In the genomic region with DNA sequence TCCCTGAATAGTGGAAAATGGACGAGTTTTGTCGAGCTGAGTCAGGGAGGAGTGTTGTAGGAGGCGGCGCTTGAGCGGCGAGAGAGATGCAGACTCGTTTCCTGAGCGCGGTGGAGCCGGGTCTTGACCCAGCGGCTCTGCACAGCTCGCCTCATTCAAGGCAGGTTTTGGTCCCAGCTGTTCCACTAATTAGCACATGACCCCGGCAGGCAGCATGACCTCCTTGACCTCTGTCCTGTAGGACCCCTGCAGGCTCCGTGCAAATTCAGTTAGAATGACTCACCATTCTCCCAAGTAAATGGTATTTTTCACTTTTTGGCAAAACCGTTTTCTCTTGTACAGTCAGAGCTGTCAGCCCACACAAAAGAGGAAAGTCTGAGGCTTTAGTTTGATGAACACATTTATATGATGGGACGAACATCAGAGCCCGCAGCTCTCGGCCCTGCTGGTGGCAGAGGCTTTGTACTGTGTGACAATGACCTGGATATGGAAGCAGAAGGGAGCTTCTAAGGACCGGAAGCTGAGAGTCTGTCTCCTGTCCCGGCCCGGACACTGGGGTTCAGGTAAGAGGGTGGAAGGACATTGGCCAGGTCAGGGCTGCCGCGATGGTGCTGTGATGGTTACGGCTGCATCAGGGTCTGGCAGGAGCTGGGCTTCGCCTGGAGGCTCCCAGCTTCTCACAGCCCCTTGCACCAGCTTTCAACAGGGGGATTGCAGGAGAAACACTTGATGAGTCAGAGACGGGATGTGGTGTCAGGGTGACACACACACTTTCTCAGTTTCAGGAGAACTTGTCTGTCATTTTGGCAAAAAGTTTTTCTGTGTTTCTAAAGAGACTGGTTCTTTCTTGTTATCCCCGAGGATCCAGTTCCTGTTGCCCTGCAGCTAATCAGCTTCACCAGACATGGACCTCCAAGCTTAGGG, we compare ENCODE assay signal across 9 cellular contexts. TPM values are rescaled to one million over a fixed set of nuclear protein-coding genes. Genes with fewer than 3 reads are reported as not detected.
DNase-seq lines count a peak whose midpoint lies in the region; ATAC-seq lines count a peak whose summit lies in the region.
"Had no signal": no experiment of that assay in that cellular context is flagged by ENCODE, and none has a peak within 500 bp of the region (broad histone marks: within the 10 kb centered on the region; RNA-seq: fewer than 3 reads in every experiment).

No MANE protein-coding gene starts in this region.

- peaks cover 13% of the 10 kb centered on the region for H3K4me1 Mint-ChIP-seq in activated naive CD4-positive, alpha-beta T cell treated with anti-CD3 and anti-CD28 coated beads, Interleukin-2, amount 50 U/mL, for 24 hours

- H3K4me1 ChIP-seq in mesodermal cell (ENCODE audit: control insufficient read depth, insufficient read depth, low read length, poor library complexity, severe bottlenecking) = peaks cover 12% of the 10 kb centered on the region
- H3K4me1 ChIP-seq: pancreas had no signal

- peak overlapping the region; percentile 93 for H3K27ac ChIP-seq in mesodermal cell (ENCODE audit: low read depth, low read length, severe bottlenecking)
- H3K27ac ChIP-seq: pancreas had no signal

- no peak overlapping the region for H3K4me3 ChIP-seq in mesodermal cell (ENCODE audit: extremely low read depth, insufficient read depth, low read length, poor library complexity, severe bottlenecking)
- H3K4me3 ChIP-seq: pancreas had no signal

- no peaks in the 10 kb centered on the region for H3K27me3 Mint-ChIP-seq in activated naive CD4-positive, alpha-beta T cell treated with anti-CD3 and anti-CD28 coated beads, Interleukin-2, amount 50 U/mL, for 24 hours

- DNase-seq in GM03348 (ENCODE audit: low spot score) (peak; percentile 52), T-helper 9 cell (no peak), HPDE6-E6E7 (ENCODE audit: extremely low spot score) (no peak)
- DNase-seq: pancreas had no signal

- H3K27ac Mint-ChIP-seq in activated naive CD4-positive, alpha-beta T cell treated with anti-CD3 and anti-CD28 coated beads, Interleukin-2, amount 50 U/mL, for 24 hours = peak overlapping the region; percentile 51

- 40 to 45% methylated on average over 25 to 26 of the region's 27 CpGs for WGBS in mesodermal cell (ENCODE audit: insufficient coverage in 2 of 2), 2 experiments

- no peaks in the 10 kb centered on the region for H3K9me3 Mint-ChIP-seq in activated naive CD4-positive, alpha-beta T cell treated with anti-CD3 and anti-CD28 coated beads, Interleukin-2, amount 50 U/mL, for 24 hours

- ATAC-seq in HG03342 (IDR thresholded peaks at IDR 0.05; ENCODE audit: unreplicated experiment) (peak; percentile 53), HG02759 (IDR thresholded peaks at IDR 0.05; ENCODE audit: unreplicated experiment) (no peak), GM21737 (IDR thresholded peaks at IDR 0.05; ENCODE audit: unreplicated experiment) (no peak)
- ATAC-seq: pancreas had no signal

- H3K36me3 Mint-ChIP-seq in activated naive CD4-positive, alpha-beta T cell treated with anti-CD3 and anti-CD28 coated beads, Interleukin-2, amount 50 U/mL, for 24 hours = no peaks in the 10 kb centered on the region

- no peaks in the 10 kb centered on the region for H3K9me3 ChIP-seq in mesodermal cell (ENCODE audit: control insufficient read depth, low read length)
- H3K9me3 ChIP-seq: pancreas had no signal

- no peak overlapping the region for H3K4me3 Mint-ChIP-seq in activated naive CD4-positive, alpha-beta T cell treated with anti-CD3 and anti-CD28 coated beads, Interleukin-2, amount 50 U/mL, for 24 hours

- no peaks in the 10 kb centered on the region for H3K36me3 ChIP-seq in mesodermal cell (ENCODE audit: control insufficient read depth, insufficient read depth, low read length)
- H3K36me3 ChIP-seq: pancreas had no signal

RNA-seq across cellular contexts. Expression of a gene that starts 29.9 kb away (rescaled TPM):
- polyA plus RNA-seq in mesodermal cell (2013, experiment 1 of 2) = 0.66 TPM
- 1.0 TPM for polyA plus RNA-seq in mesodermal cell (2013, experiment 2 of 2)

RNA-seq across cellular contexts. Expression of a gene that starts 53.0 kb away (rescaled TPM):
- polyA plus RNA-seq in mesodermal cell (2013, experiment 1 of 2) = 127 TPM
- 126 TPM for polyA plus RNA-seq in mesodermal cell (2013, experiment 2 of 2)

RNA-seq across cellular contexts. Expression of a gene that starts 53.9 kb away (rescaled TPM):
- 19.6 TPM for polyA plus RNA-seq in mesodermal cell (2013, experiment 1 of 2)
- polyA plus RNA-seq in mesodermal cell (2013, experiment 2 of 2) = 22.7 TPM
